9 cellular contexts compared by ENCODE assay signal in the genomic region with DNA sequence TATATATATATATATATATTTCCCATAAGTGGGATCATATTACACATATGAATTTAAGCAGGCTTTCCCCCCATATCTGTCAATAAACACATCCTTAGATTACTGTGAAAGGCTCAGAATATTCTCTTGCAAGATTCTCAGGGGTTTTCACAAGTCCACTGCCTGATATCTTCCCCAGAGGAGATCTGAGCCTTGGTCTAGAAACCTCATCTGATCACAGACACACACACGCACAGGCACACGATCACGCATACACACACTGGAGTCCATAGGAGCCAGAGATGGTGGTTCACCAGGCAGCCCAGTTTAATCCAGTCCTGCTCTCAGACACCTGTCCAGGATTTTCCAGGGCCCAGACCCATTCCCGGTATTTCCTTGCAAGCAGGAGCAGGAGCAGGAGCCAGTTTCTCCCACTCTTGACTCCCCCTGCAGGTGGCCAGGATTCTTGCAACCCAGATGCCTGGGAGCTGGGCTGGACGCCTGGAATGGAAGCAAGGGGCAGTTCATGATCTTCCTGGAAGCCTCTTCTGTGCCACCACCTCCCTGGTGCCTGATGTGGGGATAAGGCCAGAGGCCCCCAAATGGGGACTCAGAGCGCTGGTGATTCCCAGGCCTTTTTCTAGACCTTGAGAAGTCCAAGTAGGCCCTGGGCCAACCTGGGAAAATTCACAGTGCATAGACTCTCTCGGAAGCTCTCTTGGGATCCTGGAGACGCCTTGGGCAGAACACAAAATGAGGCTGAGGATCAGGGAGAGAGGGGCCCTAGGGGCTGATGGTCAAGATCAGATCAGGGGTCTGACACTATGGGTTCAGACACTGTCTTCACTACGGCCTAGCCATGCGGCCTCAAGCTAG. TPM values are rescaled to one million over a fixed set of nuclear protein-coding genes. Genes with fewer than 3 reads are reported as not detected.
DNase-seq lines count a peak whose midpoint lies in the region; ATAC-seq and TF ChIP-seq lines count a peak whose summit lies in the region.
"Had no signal": no experiment of that assay in that cellular context is flagged by ENCODE, and none has a peak within 500 bp of the region (broad histone marks: within the 10 kb centered on the region; RNA-seq: fewer than 3 reads in every experiment).

No MANE protein-coding gene starts in this region.

- no peaks in the 10 kb centered on the region for H3K9me3 ChIP-seq in DND-41 (ENCODE audit: insufficient read depth, low read length, severe bottlenecking)
- H3K9me3 ChIP-seq in Panc1 (ENCODE audit: control insufficient read depth, insufficient read depth, low read depth, low read length): no peaks in the 10 kb centered on the region
- H3K9me3 ChIP-seq in lung (ENCODE audit: control insufficient read depth in 2 of 2, insufficient read depth in 1 of 2, low read length in 1 of 2): no peaks in the 10 kb centered on the region
- no peaks in the 10 kb centered on the region for H3K9me3 ChIP-seq in upper lobe of left lung

- H4K20me1 ChIP-seq in DND-41 (ENCODE audit: insufficient read depth, low read length): no peaks in the 10 kb centered on the region

- peaks cover 2% of the 10 kb centered on the region for H3K27me3 ChIP-seq in DND-41 (ENCODE audit: insufficient read depth, low read length, poor library complexity)
- no peaks in the 10 kb centered on the region for H3K27me3 ChIP-seq in Panc1 (ENCODE audit: control insufficient read depth, insufficient read depth, low read length)
- H3K27me3 ChIP-seq in lung (ENCODE audit: control insufficient read depth, insufficient read depth): no peaks in the 10 kb centered on the region
- no peaks in the 10 kb centered on the region for H3K27me3 ChIP-seq in upper lobe of left lung

- no peak for ATAC-seq in DND-41 (ENCODE audit: insufficient read depth, low read depth)
- peak; percentile 90 for ATAC-seq in Panc1
- peak; percentile 74 for ATAC-seq in lung (ENCODE audit: insufficient read depth, low FRiP score)
- ATAC-seq in upper lobe of left lung (ENCODE audit: low FRiP score in 2 of 2): peak; percentile 49 to 70
- ATAC-seq in HG02973 (IDR thresholded peaks at IDR 0.05; ENCODE audit: unreplicated experiment): no peak
- ATAC-seq in HG02642 (IDR thresholded peaks at IDR 0.05; ENCODE audit: poor library complexity, unreplicated experiment): no peak

- WGBS in lung, 2 donors: 56 to 68% methylated on average over 10 of the region's 10 CpGs
- 60 to 67% methylated on average over 7 to 10 of the region's 10 CpGs for WGBS in upper lobe of left lung, 2 donors

- BruUV-seq in Panc1 (replicated peaks; lab: Mats Ljungman, UMichigan): no TSS peak

- DNase-seq in DND-41: peak; percentile 28
- no peak for DNase-seq in Panc1 (ENCODE audit: low read depth, low spot score)
- DNase-seq in lung (ENCODE audit: low spot score): peak; percentile 78
- DNase-seq in upper lobe of left lung: peak in 1 of 2 donors; percentile 63
- DNase-seq: activated B cell treated with CpG ODN at 0.5 μM for 24 hours had no signal

- H3K9ac ChIP-seq in DND-41 (ENCODE audit: low read depth, low read length): no peak overlapping the region

- H3K4me3 Mint-ChIP-seq in dendritic cell treated with granulocyte-macrophage colony-stimulating factor and Interleukin-4, amounts not matched to agents 40 ng/mL and 50 ng/mL, for 4 days: no peak overlapping the region
- H3K4me3 Mint-ChIP-seq: activated B cell treated with CpG ODN at 0.5 μM for 24 hours had no signal

- intact Hi-C loops in Panc1 (cut with micrococcal nuclease; ENCODE audit: unreplicated experiment): no loop called here
- intact Hi-C loops in dendritic cell treated with granulocyte-macrophage colony-stimulating factor and Interleukin-4, amounts not matched to agents 40 ng/mL and 50 ng/mL, for 4 days (cut with micrococcal nuclease): no loop called here

- no peaks in the 10 kb centered on the region for H3K9me3 Mint-ChIP-seq in dendritic cell treated with granulocyte-macrophage colony-stimulating factor and Interleukin-4, amounts not matched to agents 40 ng/mL and 50 ng/mL, for 4 days
- H3K9me3 Mint-ChIP-seq: activated B cell treated with CpG ODN at 0.5 μM for 24 hours had no signal

- TF ChIP-seq RAD21 in Ishikawa (IDR thresholded peaks at IDR 0.05; ENCODE audit: low read depth): peak; percentile 97

- H3K27me3 Mint-ChIP-seq in dendritic cell treated with granulocyte-macrophage colony-stimulating factor and Interleukin-4, amounts not matched to agents 40 ng/mL and 50 ng/mL, for 4 days: peaks cover 3% of the 10 kb centered on the region

- no peak for TF ChIP-seq POLR2A in upper lobe of left lung (IDR thresholded peaks at IDR 0.05)

- CTCF ChIA-PET in Panc1 (lab: Charles Lee): interaction anchor here (0.5 to 1.5 kb wide), 7 partner anchors 9 to 493 kb away, joined by 3 to 5 read pairs (median 4); no protein-coding TSS in a partner anchor

- TF ChIP-seq EP300 in Ishikawa (IDR thresholded peaks at IDR 0.05; ENCODE audit: borderline replicate concordance) (no peak), upper lobe of left lung (IDR thresholded peaks at IDR 0.05) (no peak)

- TF ChIP-seq CTCF in DND-41 (IDR thresholded peaks at IDR 0.05; ENCODE audit: borderline replicate concordance, extremely low read depth, low read length, poor library complexity, severe bottlenecking) (peak; percentile 72), Panc1 (IDR thresholded peaks at IDR 0.05) (peak; percentile 92), lung (IDR thresholded peaks at IDR 0.05; ENCODE audit: control extremely low read depth, extremely low read depth) (peak; percentile 51), upper lobe of left lung (IDR thresholded peaks at IDR 0.05) (peak; percentile 59 to 83 (median 78))

- in situ Hi-C loops in Panc1 (cut with HindIII; ENCODE audit: low pct_unique_long_range_greater_than_20kb, low sequenced_read_pairs): no loop called here

- H3K4me3 ChIP-seq in DND-41 (ENCODE audit: low read depth in 1 of 2, low read length in 2 of 2): no peak overlapping the region
- no peak overlapping the region for H3K4me3 ChIP-seq in Panc1 (ENCODE audit: low read depth in 2 of 2, low read length in 2 of 2)
- no peak overlapping the region for H3K4me3 ChIP-seq in lung
- H3K4me3 ChIP-seq in upper lobe of left lung: no peak overlapping the region

- H3K4me1 ChIP-seq in DND-41 (ENCODE audit: insufficient read depth, low read length) (no peaks in the 10 kb centered on the region), Panc1 (ENCODE audit: control insufficient read depth, insufficient read depth, low read length) (no peaks in the 10 kb centered on the region), lung (ENCODE audit: control insufficient read depth in 2 of 2, insufficient read depth in 2 of 2, low read length in 2 of 2) (peaks cover 0 to 4% of the 10 kb centered on the region in 2 donors), upper lobe of left lung (peaks cover 2 to 17% (median 7%) of the 10 kb centered on the region in 4 donors)

- H3K4me2 ChIP-seq in DND-41 (ENCODE audit: insufficient read depth, low read length): no peak overlapping the region

- H3K36me3 ChIP-seq in DND-41 (ENCODE audit: insufficient read depth, low read length): no peaks in the 10 kb centered on the region
- H3K36me3 ChIP-seq in Panc1 (ENCODE audit: control insufficient read depth, insufficient read depth, low read length): no peaks in the 10 kb centered on the region
- no peaks in the 10 kb centered on the region for H3K36me3 ChIP-seq in lung (ENCODE audit: control insufficient read depth in 2 of 2, insufficient read depth in 2 of 2, low read length in 2 of 2)
- H3K36me3 ChIP-seq in upper lobe of left lung: no peaks in the 10 kb centered on the region

- peak overlapping the region; percentile 38 for H3K27ac Mint-ChIP-seq in dendritic cell treated with granulocyte-macrophage colony-stimulating factor and Interleukin-4, amounts not matched to agents 40 ng/mL and 50 ng/mL, for 4 days
- H3K27ac Mint-ChIP-seq: activated B cell treated with CpG ODN at 0.5 μM for 24 hours had no signal

- H3K4me1 Mint-ChIP-seq in dendritic cell treated with granulocyte-macrophage colony-stimulating factor and Interleukin-4, amounts not matched to agents 40 ng/mL and 50 ng/mL, for 4 days (ENCODE audit: low read depth): peaks cover 51% of the 10 kb centered on the region

- POLR2A ChIA-PET in Panc1 (lab: Charles Lee): interaction anchor here (0.6 kb wide), 1 partner anchor 26 kb away, joined by 3 read pairs; no protein-coding TSS in a partner anchor

- no peaks in the 10 kb centered on the region for H3K79me2 ChIP-seq in DND-41 (ENCODE audit: insufficient read depth, low read length)

- no peak overlapping the region for H2AFZ ChIP-seq in DND-41 (ENCODE audit: low read depth, low read length)

- H3K36me3 Mint-ChIP-seq in dendritic cell treated with granulocyte-macrophage colony-stimulating factor and Interleukin-4, amounts not matched to agents 40 ng/mL and 50 ng/mL, for 4 days (ENCODE audit: low read depth): no peaks in the 10 kb centered on the region

- no peak overlapping the region for H3K27ac ChIP-seq in DND-41 (ENCODE audit: low read length)
- H3K27ac ChIP-seq in Panc1 (ENCODE audit: low read length): no peak overlapping the region
- H3K27ac ChIP-seq in lung (ENCODE audit: low read depth in 1 of 2, low read length in 1 of 2): no peak overlapping the region
- H3K27ac ChIP-seq in upper lobe of left lung: no peak overlapping the region

TF ChIP-seq in Ishikawa, 13 proteins besides CTCF, POLR2A, EP300 and RAD21:
- TF ChIP-seq TEAD4 (IDR thresholded peaks at IDR 0.05): peak; percentile 67
- TF ChIP-seq, protein P1, sequence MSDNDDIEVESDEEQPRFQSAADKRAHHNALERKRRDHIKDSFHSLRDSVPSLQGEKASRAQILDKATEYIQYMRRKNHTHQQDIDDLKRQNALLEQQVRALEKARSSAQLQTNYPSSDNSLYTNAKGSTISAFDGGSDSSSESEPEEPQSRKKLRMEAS (IDR thresholded peaks at IDR 0.05): no peak

RNA-seq across cellular contexts. Expression of a gene that starts 16.5 kb away (rescaled TPM):
- total RNA-seq in Panc1 (2021; ENCODE audit: unreplicated experiment) (not detected), lung (not detected), upper lobe of left lung (under 1 TPM in 2 of 6 donors, not detected in 4; 0.13 to 0.30 TPM)
- polyA plus RNA-seq in Panc1 (2012; ENCODE audit: insufficient read length): not detected
- polyA plus RNA-seq in lung: under 1 TPM; 0.02 to 0.65 TPM
- total RNA-seq: activated B cell treated with CpG ODN at 0.5 μM for 24 hours had no signal

RNA-seq across cellular contexts. Expression of a gene that starts 31.2 kb away (rescaled TPM):
- not detected for total RNA-seq in Panc1 (2021; ENCODE audit: unreplicated experiment)
- polyA plus RNA-seq in Panc1 (2012; ENCODE audit: insufficient read length): 0.11 TPM
- total RNA-seq in lung: under 1 TPM in 1 of 2 donors, not detected in 1; 0.12 TPM
- polyA plus RNA-seq in lung: 1 to 10 TPM in 1 of 2 donors, under 1 TPM in 1; 0.02 to 1.5 TPM
- total RNA-seq in upper lobe of left lung: 1 to 10 TPM in 3 of 6 donors, under 1 TPM in 1, not detected in 2; 0.30 to 8.9 (median 1.3) TPM
- total RNA-seq: activated B cell treated with CpG ODN at 0.5 μM for 24 hours had no signal

RNA-seq across cellular contexts. Expression of a gene that starts 39.6 kb away (rescaled TPM):
- total RNA-seq in Panc1 (2021; ENCODE audit: unreplicated experiment) (6,125 TPM), lung (100 to 1,000 TPM; 150 to 639 TPM), upper lobe of left lung (1,000 to 10,000 TPM in 1 of 6 donors, 100 to 1,000 TPM in 4, 10 to 100 TPM in 1; 90.1 to 1,458 (median 358) TPM)
- polyA plus RNA-seq in Panc1 (2012; ENCODE audit: insufficient read length): 7,157 TPM
- 100 to 1,000 TPM; 425 to 538 TPM for polyA plus RNA-seq in lung

RNA-seq across cellular contexts. Expression of a gene that starts 51.4 kb away (rescaled TPM):
- 0.15 TPM for total RNA-seq in Panc1 (2021; ENCODE audit: unreplicated experiment)
- not detected for polyA plus RNA-seq in Panc1 (2012; ENCODE audit: insufficient read length)
- total RNA-seq in lung: 1 to 10 TPM; 3.3 to 3.6 TPM
- 1 to 10 TPM; 1.3 to 7.7 TPM for polyA plus RNA-seq in lung
- 10 to 100 TPM in 4 of 6 donors, 1 to 10 TPM in 2; 2.1 to 36.1 (median 15.1) TPM for total RNA-seq in upper lobe of left lung
- total RNA-seq: activated B cell treated with CpG ODN at 0.5 μM for 24 hours had no signal

Comparison
In these comparisons a context has a peak if more than half of its experiments do, and no peak if none do; other contexts are left out.
1. ATAC-seq: peak in Panc1 (single experiment), lung (single experiment) and upper lobe of left lung (2 of 2); none in DND-41 (single experiment), HG02973 (single experiment) and HG02642 (single experiment).
2. Peak in every context shown above with its lines, with median percentiles within 50 percentile points of each other: CTCF ChIP-seq.